9 cellular contexts compared by ENCODE assay signal in genomic region chr6:15504040-15504491, GRCh38.
DNase-seq lines count a peak whose midpoint lies in the region; ATAC-seq and TF ChIP-seq lines count a peak whose summit lies in the region.
"Had no signal": no experiment of that assay in that cellular context is flagged by ENCODE, and none has a peak within 500 bp of the region (broad histone marks: within the 10 kb centered on the region; RNA-seq: fewer than 3 reads in every experiment).

No MANE protein-coding gene starts in this region.

- H3K27me3 Mint-ChIP-seq in activated CD8-positive, alpha-beta T cell treated with anti-CD3 and anti-CD28 coated beads for 36 hours, result no peaks in the 10 kb centered on the region

- H3K36me3 Mint-ChIP-seq in activated CD8-positive, alpha-beta T cell treated with anti-CD3 and anti-CD28 coated beads for 36 hours (ENCODE audit: low read depth), result peaks cover 38% of the 10 kb centered on the region

- CTCF ChIA-PET in activated CD8-positive, alpha-beta T cell treated with anti-CD3 and anti-CD28 coated beads for 36 hours (lab: Charles Lee), result no interaction called here

- 30 to 40% (median 37%) methylated on average over 11 to 12 of the region's 12 CpGs for WGBS in heart left ventricle, 4 donors

- peak overlapping the region; percentile 53 for H3K27ac ChIP-seq in VCaP
- peak overlapping the region; percentile 67 to 89 (median 79) for H3K27ac ChIP-seq in heart left ventricle

- H3K4me3 ChIP-seq in heart left ventricle, result peak overlapping the region in 9 of 12 donors; percentile 18 to 50 (median 33)

- intact Hi-C loops in heart left ventricle (cut with DNase I) (loop anchor here in 6 of 10 donors (5.0 to 10.0 kb wide), 7 partner anchors 118 to 1379 kb away; partner anchors contain the start of gene JARID2 (in 1 of the 6)), posterior cingulate gyrus (cut with DNase I) (loop anchor here (5.0 kb wide), 1 partner anchor 118 kb away; no protein-coding TSS in a partner anchor)
- intact Hi-C loops in activated CD8-positive, alpha-beta T cell treated with anti-CD3 and anti-CD28 coated beads for 36 hours (cut with micrococcal nuclease), result no loop called here

- TF ChIP-seq POLR2A in heart left ventricle (IDR thresholded peaks at IDR 0.05), result no peak

- POLR2A ChIA-PET in activated CD8-positive, alpha-beta T cell treated with anti-CD3 and anti-CD28 coated beads for 36 hours (lab: Charles Lee), result no interaction called here

- no peaks in the 10 kb centered on the region for H3K9me3 Mint-ChIP-seq in activated CD8-positive, alpha-beta T cell treated with anti-CD3 and anti-CD28 coated beads for 36 hours

- H3K4me1 ChIP-seq in heart left ventricle, result peaks cover 0 to 57% (median 43%) of the 10 kb centered on the region in 12 donors

- no peaks in the 10 kb centered on the region for H3K27me3 ChIP-seq in heart left ventricle

- peaks cover 0 to 71% (median 28%) of the 10 kb centered on the region in 9 donors for H3K36me3 ChIP-seq in heart left ventricle

- no peak overlapping the region for H3K4me3 Mint-ChIP-seq in activated CD8-positive, alpha-beta T cell treated with anti-CD3 and anti-CD28 coated beads for 36 hours

- DNase-seq in C1 segment of cervical spinal cord (lab: John Stamatoyannopoulos, UW) (peak in 8 of 14 donors; percentile 19 to 56 (median 46)), heart left ventricle (peak; percentile 59 to 86 (median 62)), posterior cingulate gyrus (peak in 7 of 10 donors; percentile 30 to 93 (median 46)), NCI-H1048 (lab: John Stamatoyannopoulos, UW) (no peak), NCI-H1092 treated with DMSO at 0.1 percent for 48 hours (lab: John Stamatoyannopoulos, UW) (no peak)
- DNase-seq in activated CD8-positive, alpha-beta T cell treated with anti-CD3 and anti-CD28 coated beads for 36 hours, result no peak
- DNase-seq in activated CD4-positive, alpha-beta T cell treated with anti-CD3 and anti-CD28 coated beads, Interleukin-2, amount 50 U/mL, for 1 hour, result no peak
- DNase-seq: cortex of kidney had no signal

- peak; percentile 52 to 73 (median 64) for ATAC-seq in heart left ventricle
- no peak for ATAC-seq in activated CD8-positive, alpha-beta T cell treated with anti-CD3 and anti-CD28 coated beads for 36 hours

- no peak overlapping the region for H3K27ac Mint-ChIP-seq in activated CD8-positive, alpha-beta T cell treated with anti-CD3 and anti-CD28 coated beads for 36 hours

- no peak for TF ChIP-seq CTCF in VCaP (conservative IDR thresholded peaks at IDR 0.05)
- peak in 6 of 12 donors; percentile 20 to 45 (median 30) for TF ChIP-seq CTCF in heart left ventricle (IDR thresholded peaks at IDR 0.05)
- TF ChIP-seq CTCF in activated CD8-positive, alpha-beta T cell treated with anti-CD3 and anti-CD28 coated beads for 36 hours (IDR thresholded peaks at IDR 0.05), result no peak

- H3K4me1 Mint-ChIP-seq in activated CD8-positive, alpha-beta T cell treated with anti-CD3 and anti-CD28 coated beads for 36 hours (ENCODE audit: low read depth), result peaks cover 2% of the 10 kb centered on the region

- H3K9me3 ChIP-seq in heart left ventricle, result no peaks in the 10 kb centered on the region

Comparison
In these comparisons a context has a peak if more than half of its experiments do, and no peak if none do; other contexts are left out.
1. DNase-seq: peak in C1 segment of cervical spinal cord (8 of 14), heart left ventricle (5 of 5) and posterior cingulate gyrus (7 of 10); none in NCI-H1048 (single experiment), activated CD8-positive, alpha-beta T cell treated with anti-CD3 and anti-CD28 coated beads for 36 hours (single experiment), NCI-H1092 treated with DMSO at 0.1 percent for 48 hours (single experiment) and activated CD4-positive, alpha-beta T cell treated with anti-CD3 and anti-CD28 coated beads, Interleukin-2, amount 50 U/mL, for 1 hour (single experiment).